ENCODE assay signal across 1 cellular context in genomic region chr3:5733995-5734394, GRCh38.
A peak's percentile ranks its signal among the peaks of the same experiment; 100 is the strongest.
TF ChIP-seq lines count a peak whose summit lies in the region.

No MANE protein-coding gene starts in this region.

TF ChIP-seq in K562, 482 proteins besides CTCF, POLR2A, EP300 and RAD21 (continued from another document):
- TF ChIP-seq ASH1L (IDR thresholded peaks at IDR 0.05; ENCODE audit: borderline replicate concordance, low read depth, partially characterized antibody) (no peak), ELF2 (CRISPR knock-in tag; IDR thresholded peaks at IDR 0.05) (no peak), PHB (CRISPR knock-in tag; IDR thresholded peaks at IDR 0.05) (no peak), FOXM1 (IDR thresholded peaks at IDR 0.05; ENCODE audit: low read depth) (peak; percentile 65; the same call in 1 of the 2 replicates), FOXM1 (CRISPR knock-in tag; IDR thresholded peaks at IDR 0.05; ENCODE audit: low read depth) (no peak), SMAD1 (IDR thresholded peaks at IDR 0.05; ENCODE audit: low read depth, low read length, partially characterized antibody) (no peak), SOX6 (IDR thresholded peaks at IDR 0.05) (no peak), TAF9B (IDR thresholded peaks at IDR 0.05; ENCODE audit: partially characterized antibody) (no peak), TCF3 (CRISPR knock-in tag; IDR thresholded peaks at IDR 0.05) (no peak), ZSCAN29 (IDR thresholded peaks at IDR 0.05) (no peak), CBFA2T3 (IDR thresholded peaks at IDR 0.05) (0 out of 2 replicates have a peak, but pooled peaks have one; percentile 4), RBM25 (IDR thresholded peaks at IDR 0.05; ENCODE audit: low read depth, low read length, severe bottlenecking) (peak; percentile 82), BHLHE40 (IDR thresholded peaks at IDR 0.05; ENCODE audit: low read length) (peak; percentile 66), MYC (IDR thresholded peaks at IDR 0.05; ENCODE audit: low read depth, low read length) (no peak), MYC (CRISPR knock-in tag; IDR thresholded peaks at IDR 0.05; ENCODE audit: borderline replicate concordance, low read depth) (no peak), ESRRB (CRISPR knock-in tag; IDR thresholded peaks at IDR 0.05; ENCODE audit: borderline replicate concordance) (no peak), ZNF589 (CRISPR knock-in tag; IDR thresholded peaks at IDR 0.05; ENCODE audit: low read depth) (no peak), RB1 (IDR thresholded peaks at IDR 0.05; ENCODE audit: low read depth) (no peak), ZNF445 (CRISPR knock-in tag; IDR thresholded peaks at IDR 0.05; ENCODE audit: low read depth) (no peak), WHSC1 (IDR thresholded peaks at IDR 0.05; ENCODE audit: low read length) (no peak)
- TF ChIP-seq, protein P1, sequence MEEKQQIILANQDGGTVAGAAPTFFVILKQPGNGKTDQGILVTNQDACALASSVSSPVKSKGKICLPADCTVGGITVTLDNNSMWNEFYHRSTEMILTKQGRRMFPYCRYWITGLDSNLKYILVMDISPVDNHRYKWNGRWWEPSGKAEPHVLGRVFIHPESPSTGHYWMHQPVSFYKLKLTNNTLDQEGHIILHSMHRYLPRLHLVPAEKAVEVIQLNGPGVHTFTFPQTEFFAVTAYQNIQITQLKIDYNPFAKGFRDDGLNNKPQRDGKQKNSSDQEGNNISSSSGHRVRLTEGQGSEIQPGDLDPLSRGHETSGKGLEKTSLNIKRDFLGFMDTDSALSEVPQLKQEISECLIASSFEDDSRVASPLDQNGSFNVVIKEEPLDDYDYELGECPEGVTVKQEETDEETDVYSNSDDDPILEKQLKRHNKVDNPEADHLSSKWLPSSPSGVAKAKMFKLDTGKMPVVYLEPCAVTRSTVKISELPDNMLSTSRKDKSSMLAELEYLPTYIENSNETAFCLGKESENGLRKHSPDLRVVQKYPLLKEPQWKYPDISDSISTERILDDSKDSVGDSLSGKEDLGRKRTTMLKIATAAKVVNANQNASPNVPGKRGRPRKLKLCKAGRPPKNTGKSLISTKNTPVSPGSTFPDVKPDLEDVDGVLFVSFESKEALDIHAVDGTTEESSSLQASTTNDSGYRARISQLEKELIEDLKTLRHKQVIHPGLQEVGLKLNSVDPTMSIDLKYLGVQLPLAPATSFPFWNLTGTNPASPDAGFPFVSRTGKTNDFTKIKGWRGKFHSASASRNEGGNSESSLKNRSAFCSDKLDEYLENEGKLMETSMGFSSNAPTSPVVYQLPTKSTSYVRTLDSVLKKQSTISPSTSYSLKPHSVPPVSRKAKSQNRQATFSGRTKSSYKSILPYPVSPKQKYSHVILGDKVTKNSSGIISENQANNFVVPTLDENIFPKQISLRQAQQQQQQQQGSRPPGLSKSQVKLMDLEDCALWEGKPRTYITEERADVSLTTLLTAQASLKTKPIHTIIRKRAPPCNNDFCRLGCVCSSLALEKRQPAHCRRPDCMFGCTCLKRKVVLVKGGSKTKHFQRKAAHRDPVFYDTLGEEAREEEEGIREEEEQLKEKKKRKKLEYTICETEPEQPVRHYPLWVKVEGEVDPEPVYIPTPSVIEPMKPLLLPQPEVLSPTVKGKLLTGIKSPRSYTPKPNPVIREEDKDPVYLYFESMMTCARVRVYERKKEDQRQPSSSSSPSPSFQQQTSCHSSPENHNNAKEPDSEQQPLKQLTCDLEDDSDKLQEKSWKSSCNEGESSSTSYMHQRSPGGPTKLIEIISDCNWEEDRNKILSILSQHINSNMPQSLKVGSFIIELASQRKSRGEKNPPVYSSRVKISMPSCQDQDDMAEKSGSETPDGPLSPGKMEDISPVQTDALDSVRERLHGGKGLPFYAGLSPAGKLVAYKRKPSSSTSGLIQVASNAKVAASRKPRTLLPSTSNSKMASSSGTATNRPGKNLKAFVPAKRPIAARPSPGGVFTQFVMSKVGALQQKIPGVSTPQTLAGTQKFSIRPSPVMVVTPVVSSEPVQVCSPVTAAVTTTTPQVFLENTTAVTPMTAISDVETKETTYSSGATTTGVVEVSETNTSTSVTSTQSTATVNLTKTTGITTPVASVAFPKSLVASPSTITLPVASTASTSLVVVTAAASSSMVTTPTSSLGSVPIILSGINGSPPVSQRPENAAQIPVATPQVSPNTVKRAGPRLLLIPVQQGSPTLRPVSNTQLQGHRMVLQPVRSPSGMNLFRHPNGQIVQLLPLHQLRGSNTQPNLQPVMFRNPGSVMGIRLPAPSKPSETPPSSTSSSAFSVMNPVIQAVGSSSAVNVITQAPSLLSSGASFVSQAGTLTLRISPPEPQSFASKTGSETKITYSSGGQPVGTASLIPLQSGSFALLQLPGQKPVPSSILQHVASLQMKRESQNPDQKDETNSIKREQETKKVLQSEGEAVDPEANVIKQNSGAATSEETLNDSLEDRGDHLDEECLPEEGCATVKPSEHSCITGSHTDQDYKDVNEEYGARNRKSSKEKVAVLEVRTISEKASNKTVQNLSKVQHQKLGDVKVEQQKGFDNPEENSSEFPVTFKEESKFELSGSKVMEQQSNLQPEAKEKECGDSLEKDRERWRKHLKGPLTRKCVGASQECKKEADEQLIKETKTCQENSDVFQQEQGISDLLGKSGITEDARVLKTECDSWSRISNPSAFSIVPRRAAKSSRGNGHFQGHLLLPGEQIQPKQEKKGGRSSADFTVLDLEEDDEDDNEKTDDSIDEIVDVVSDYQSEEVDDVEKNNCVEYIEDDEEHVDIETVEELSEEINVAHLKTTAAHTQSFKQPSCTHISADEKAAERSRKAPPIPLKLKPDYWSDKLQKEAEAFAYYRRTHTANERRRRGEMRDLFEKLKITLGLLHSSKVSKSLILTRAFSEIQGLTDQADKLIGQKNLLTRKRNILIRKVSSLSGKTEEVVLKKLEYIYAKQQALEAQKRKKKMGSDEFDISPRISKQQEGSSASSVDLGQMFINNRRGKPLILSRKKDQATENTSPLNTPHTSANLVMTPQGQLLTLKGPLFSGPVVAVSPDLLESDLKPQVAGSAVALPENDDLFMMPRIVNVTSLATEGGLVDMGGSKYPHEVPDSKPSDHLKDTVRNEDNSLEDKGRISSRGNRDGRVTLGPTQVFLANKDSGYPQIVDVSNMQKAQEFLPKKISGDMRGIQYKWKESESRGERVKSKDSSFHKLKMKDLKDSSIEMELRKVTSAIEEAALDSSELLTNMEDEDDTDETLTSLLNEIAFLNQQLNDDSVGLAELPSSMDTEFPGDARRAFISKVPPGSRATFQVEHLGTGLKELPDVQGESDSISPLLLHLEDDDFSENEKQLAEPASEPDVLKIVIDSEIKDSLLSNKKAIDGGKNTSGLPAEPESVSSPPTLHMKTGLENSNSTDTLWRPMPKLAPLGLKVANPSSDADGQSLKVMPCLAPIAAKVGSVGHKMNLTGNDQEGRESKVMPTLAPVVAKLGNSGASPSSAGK (IDR thresholded peaks at IDR 0.05), result no peak
- TF ChIP-seq, protein P2, sequence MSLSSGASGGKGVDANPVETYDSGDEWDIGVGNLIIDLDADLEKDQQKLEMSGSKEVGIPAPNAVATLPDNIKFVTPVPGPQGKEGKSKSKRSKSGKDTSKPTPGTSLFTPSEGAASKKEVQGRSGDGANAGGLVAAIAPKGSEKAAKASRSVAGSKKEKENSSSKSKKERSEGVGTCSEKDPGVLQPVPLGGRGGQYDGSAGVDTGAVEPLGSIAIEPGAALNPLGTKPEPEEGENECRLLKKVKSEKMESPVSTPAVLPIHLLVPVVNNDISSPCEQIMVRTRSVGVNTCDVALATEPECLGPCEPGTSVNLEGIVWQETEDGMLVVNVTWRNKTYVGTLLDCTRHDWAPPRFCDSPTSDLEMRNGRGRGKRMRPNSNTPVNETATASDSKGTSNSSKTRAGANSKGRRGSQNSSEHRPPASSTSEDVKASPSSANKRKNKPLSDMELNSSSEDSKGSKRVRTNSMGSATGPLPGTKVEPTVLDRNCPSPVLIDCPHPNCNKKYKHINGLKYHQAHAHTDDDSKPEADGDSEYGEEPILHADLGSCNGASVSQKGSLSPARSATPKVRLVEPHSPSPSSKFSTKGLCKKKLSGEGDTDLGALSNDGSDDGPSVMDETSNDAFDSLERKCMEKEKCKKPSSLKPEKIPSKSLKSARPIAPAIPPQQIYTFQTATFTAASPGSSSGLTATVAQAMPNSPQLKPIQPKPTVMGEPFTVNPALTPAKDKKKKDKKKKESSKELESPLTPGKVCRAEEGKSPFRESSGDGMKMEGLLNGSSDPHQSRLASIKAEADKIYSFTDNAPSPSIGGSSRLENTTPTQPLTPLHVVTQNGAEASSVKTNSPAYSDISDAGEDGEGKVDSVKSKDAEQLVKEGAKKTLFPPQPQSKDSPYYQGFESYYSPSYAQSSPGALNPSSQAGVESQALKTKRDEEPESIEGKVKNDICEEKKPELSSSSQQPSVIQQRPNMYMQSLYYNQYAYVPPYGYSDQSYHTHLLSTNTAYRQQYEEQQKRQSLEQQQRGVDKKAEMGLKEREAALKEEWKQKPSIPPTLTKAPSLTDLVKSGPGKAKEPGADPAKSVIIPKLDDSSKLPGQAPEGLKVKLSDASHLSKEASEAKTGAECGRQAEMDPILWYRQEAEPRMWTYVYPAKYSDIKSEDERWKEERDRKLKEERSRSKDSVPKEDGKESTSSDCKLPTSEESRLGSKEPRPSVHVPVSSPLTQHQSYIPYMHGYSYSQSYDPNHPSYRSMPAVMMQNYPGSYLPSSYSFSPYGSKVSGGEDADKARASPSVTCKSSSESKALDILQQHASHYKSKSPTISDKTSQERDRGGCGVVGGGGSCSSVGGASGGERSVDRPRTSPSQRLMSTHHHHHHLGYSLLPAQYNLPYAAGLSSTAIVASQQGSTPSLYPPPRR (CRISPR knock-in tag; IDR thresholded peaks at IDR 0.05; ENCODE audit: borderline replicate concordance), result no peak
- TF ChIP-seq, protein P3, sequence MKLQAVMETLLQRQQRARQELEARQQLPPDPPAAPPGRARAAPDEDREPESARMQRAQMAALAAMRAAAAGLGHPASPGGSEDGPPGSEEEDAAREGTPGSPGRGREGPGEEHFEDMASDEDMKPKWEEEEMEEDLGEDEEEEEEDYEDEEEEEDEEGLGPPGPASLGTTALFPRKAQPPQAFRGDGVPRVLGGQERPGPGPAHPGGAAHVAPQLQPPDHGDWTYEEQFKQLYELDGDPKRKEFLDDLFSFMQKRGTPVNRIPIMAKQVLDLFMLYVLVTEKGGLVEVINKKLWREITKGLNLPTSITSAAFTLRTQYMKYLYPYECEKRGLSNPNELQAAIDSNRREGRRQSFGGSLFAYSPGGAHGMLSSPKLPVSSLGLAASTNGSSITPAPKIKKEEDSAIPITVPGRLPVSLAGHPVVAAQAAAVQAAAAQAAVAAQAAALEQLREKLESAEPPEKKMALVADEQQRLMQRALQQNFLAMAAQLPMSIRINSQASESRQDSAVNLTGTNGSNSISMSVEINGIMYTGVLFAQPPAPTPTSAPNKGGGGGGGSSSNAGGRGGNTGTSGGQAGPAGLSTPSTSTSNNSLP (IDR thresholded peaks at IDR 0.05; ENCODE audit: borderline replicate concordance, low read depth, low read length), result no peak
- TF ChIP-seq, protein P4, sequence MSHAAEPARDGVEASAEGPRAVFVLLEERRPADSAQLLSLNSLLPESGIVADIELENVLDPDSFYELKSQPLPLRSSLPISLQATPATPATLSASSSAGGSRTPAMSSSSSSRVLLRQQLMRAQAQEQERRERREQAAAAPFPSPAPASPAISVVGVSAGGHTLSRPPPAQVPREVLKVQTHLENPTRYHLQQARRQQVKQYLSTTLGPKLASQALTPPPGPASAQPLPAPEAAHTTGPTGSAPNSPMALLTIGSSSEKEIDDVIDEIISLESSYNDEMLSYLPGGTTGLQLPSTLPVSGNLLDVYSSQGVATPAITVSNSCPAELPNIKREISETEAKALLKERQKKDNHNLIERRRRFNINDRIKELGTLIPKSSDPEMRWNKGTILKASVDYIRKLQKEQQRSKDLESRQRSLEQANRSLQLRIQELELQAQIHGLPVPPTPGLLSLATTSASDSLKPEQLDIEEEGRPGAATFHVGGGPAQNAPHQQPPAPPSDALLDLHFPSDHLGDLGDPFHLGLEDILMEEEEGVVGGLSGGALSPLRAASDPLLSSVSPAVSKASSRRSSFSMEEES (CRISPR knock-in tag; IDR thresholded peaks at IDR 0.05), result peak; percentile 28; the same call in 1 of the 2 replicates
- TF ChIP-seq, protein P5, sequence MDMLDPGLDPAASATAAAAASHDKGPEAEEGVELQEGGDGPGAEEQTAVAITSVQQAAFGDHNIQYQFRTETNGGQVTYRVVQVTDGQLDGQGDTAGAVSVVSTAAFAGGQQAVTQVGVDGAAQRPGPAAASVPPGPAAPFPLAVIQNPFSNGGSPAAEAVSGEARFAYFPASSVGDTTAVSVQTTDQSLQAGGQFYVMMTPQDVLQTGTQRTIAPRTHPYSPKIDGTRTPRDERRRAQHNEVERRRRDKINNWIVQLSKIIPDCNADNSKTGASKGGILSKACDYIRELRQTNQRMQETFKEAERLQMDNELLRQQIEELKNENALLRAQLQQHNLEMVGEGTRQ (CRISPR knock-in tag; IDR thresholded peaks at IDR 0.05), result peak; percentile 48
